ENCODE assay signal across 8 cellular contexts in genomic region chr20:5950271-5951031, GRCh38.
A peak's percentile ranks its signal among the peaks of the same experiment; 100 is the strongest.
DNase-seq lines count a peak whose midpoint lies in the region; ATAC-seq, FAIRE-seq and TF ChIP-seq lines count a peak whose summit lies in the region.

TSS of gene MCM8 (plus strand) at chr20:5950652. CDS start at chr20:5952016, 1,364 bp downstream.
TSS of gene TRMT6 (minus strand) at chr20:5950533. CDS start at chr20:5950405, 128 bp downstream.

- peak; percentile 92 for ATAC-seq in HG03378 (IDR thresholded peaks at IDR 0.05; ENCODE audit: unreplicated experiment)

- peak; percentile 77 for TF ChIP-seq POLR2A in GM19099 (IDR thresholded peaks at IDR 0.05; ENCODE audit: extremely low read depth, insufficient read length, low read depth)

- FAIRE-seq in islet of Langerhans (lab: Jason Lieb, UNC): peak; percentile 95

- DNase-seq in AML-193 (lab: John Stamatoyannopoulos, UW) (peak; percentile 96 to 97), NCI-H446 treated with DMSO at 0.1 percent for 48 hours (lab: John Stamatoyannopoulos, UW) (peak; percentile 95), cerebellar cortex (ENCODE audit: low spot score) (peak; percentile 97)
- DNase-seq in activated CD4-positive, CD25-positive, alpha-beta regulatory T cell treated with anti-CD3 and anti-CD28 coated beads, Interleukin-2, amount 50 U/mL, for 16 hours (ENCODE audit: low read depth, low spot score): peak; percentile 94
- DNase-seq in stimulated activated CD4-positive, alpha-beta T cell treated with anti-CD3 and anti-CD28 coated beads, Interleukin-12 subunit alpha, Interleukin-12 subunit beta, amount 100 ng/mL, for 4 hours: peak; percentile 95

Comparison
In these comparisons a context has a peak if more than half of its experiments do, and no peak if none do; other contexts are left out.
1. Peak in every context shown above with its lines: DNase-seq and ATAC-seq.